Comparison of ENCODE assay signal across 33 cellular contexts in the genomic region with DNA sequence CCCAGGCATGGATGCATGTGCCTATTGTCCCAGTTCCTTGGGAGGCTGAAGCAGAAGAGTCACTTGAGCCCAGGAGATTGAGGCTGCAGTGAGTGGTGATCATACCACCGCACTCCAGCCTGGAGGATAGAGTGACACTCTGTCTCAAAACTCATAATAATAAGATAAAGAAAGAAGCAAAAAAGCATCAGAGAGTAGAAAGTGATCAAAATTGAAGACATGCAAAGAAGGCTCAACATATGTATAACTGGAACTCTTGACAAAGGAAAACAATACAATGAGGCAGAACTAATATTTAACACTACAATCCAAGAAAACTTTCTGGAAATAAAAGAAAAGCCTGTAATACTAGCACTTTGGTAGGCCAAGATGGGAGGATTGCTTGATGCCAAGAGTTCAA.
"Had no signal": no experiment of that assay in that cellular context is flagged by ENCODE, and none has a peak within 500 bp of the region (broad histone marks: within the 10 kb centered on the region; RNA-seq: fewer than 3 reads in every experiment).

No MANE protein-coding gene starts in this region.

- H3K36me3 ChIP-seq: adrenal gland, brain microvascular endothelial cell, breast epithelium had no signal

- FAIRE-seq: astrocyte, TTC549 had no signal

- H3K27me3 ChIP-seq: adrenal gland, body of pancreas, brain microvascular endothelial cell, breast epithelium had no signal

- DNase-seq: activated B cell treated with CpG ODN at 0.5 μM for 24 hours; activated CD4-positive, alpha-beta memory T cell treated with anti-CD3 and anti-CD28 coated beads for 36 hours; activated CD4-positive, alpha-beta T cell treated with anti-CD3 and anti-CD28 coated beads for 4 hours; activated CD4-positive, alpha-beta T cell treated with anti-CD3 and anti-CD28 coated beads, Interleukin-2, amount 10 ng/mL, durations not matched to agents 24 days and 14 days; activated CD4-positive, alpha-beta T cell treated with anti-CD3 and anti-CD28 coated beads, Interleukin-2, amount 50 U/mL, for 1 hour; activated CD4-positive, alpha-beta T cell treated with anti-CD3 and anti-CD28 coated beads, Interleukin-2, amount 50 U/mL, for 4 hours; activated CD4-positive, CD25-positive, alpha-beta regulatory T cell treated with anti-CD3 and anti-CD28 coated beads, Interleukin-2, amount 50 U/mL, for 72 hours; activated CD8-positive, alpha-beta memory T cell treated with anti-CD3 and anti-CD28 coated beads, Interleukin-2, amount 50 U/mL, for 4 hours; activated CD8-positive, alpha-beta T cell treated with anti-CD3 and anti-CD28 coated beads for 36 hours; activated effector memory CD4-positive, alpha-beta T cell treated with anti-CD3 and anti-CD28 coated beads, Interleukin-2, amount 50 U/mL, for 16 hours; activated gamma-delta T cell treated with Interleukin-2 at 50 U/mL for 16 hours; activated naive CD4-positive, alpha-beta T cell; activated naive CD4-positive, alpha-beta T cell treated with anti-CD3 and anti-CD28 coated beads for 36 hours; activated naive CD4-positive, alpha-beta T cell treated with anti-CD3 and anti-CD28 coated beads, Interleukin-2, amount 50 U/mL, for 16 hours; activated naive CD8-positive, alpha-beta T cell treated with anti-CD3 and anti-CD28 coated beads for 36 hours; activated T-cell treated with anti-CD3 and anti-CD28 coated beads for 4 hours; activated T-cell treated with anti-CD3 and anti-CD28 coated beads, Interleukin-2, amount 50 U/mL, for 1 hour; activated T-cell treated with anti-CD3 and anti-CD28 coated beads, Interleukin-2, amount 50 U/mL, for 4 hours; activated T-cell treated with anti-CD3 and anti-CD28 coated beads, Interleukin-2, amount 50 U/mL, for 72 hours; adrenal gland; amniotic stem cell; aorta; body of pancreas; brain microvascular endothelial cell; central memory CD4-positive, alpha-beta T cell; T-helper 17 cell; T1000 had no signal

- ATAC-seq: activated CD8-positive, alpha-beta T cell treated with anti-CD3 and anti-CD28 coated beads for 36 hours; activated naive CD4-positive, alpha-beta T cell treated with anti-CD3 and anti-CD28 coated beads, Interleukin-2, amount 50 U/mL, for 72 hours; activated T-cell treated with anti-CD3 and anti-CD28 coated beads, Interleukin-2, amount 50 U/mL, for 4 hours; activated T-cell treated with anti-CD3 and anti-CD28 coated beads, Interleukin-2, amount 50 U/mL, for 72 hours; activated T-helper 17 cell treated with anti-CD3 and anti-CD28 coated beads, Interleukin-2, amount 50 U/mL, for 72 hours; body of pancreas; T-helper 17 cell had no signal

- H3K4me1 ChIP-seq: adrenal gland, breast epithelium had no signal

- H3K27ac ChIP-seq: adrenal gland, body of pancreas, brain microvascular endothelial cell, breast epithelium, VCaP had no signal

- H3K4me3 ChIP-seq: adrenal gland, body of pancreas, breast epithelium had no signal
